In genomic region chr1:18668750-18669404, GRCh38 we compare ENCODE assay signal across 19 cellular contexts. TPM values are rescaled to one million over a fixed set of nuclear protein-coding genes. Genes with fewer than 3 reads are reported as not detected.
DNase-seq lines count a peak whose midpoint lies in the region; ATAC-seq and TF ChIP-seq lines count a peak whose summit lies in the region.
"Had no signal": no experiment of that assay in that cellular context is flagged by ENCODE, and none has a peak within 500 bp of the region (broad histone marks: within the 10 kb centered on the region; RNA-seq: fewer than 3 reads in every experiment).

No MANE protein-coding gene starts in this region.

- H3K4me1 Mint-ChIP-seq in type B pancreatic cell (ENCODE audit: unreplicated experiment) = peaks cover 4% of the 10 kb centered on the region
- H3K4me1 Mint-ChIP-seq: CD14-positive monocyte had no signal

- no peak overlapping the region for H3K27ac Mint-ChIP-seq in type B pancreatic cell
- H3K27ac Mint-ChIP-seq: activated naive CD4-positive, alpha-beta T cell treated with anti-CD3 and anti-CD28 coated beads, Interleukin-2, amount 50 U/mL, for 24 hours; CD14-positive monocyte had no signal

- TF ChIP-seq POLR2A in upper lobe of left lung (IDR thresholded peaks at IDR 0.05) = no peak
- no peak for TF ChIP-seq POLR2A in testis (IDR thresholded peaks at IDR 0.05)

- H3K27ac ChIP-seq in WERI-Rb-1 (no peak overlapping the region; the same call in 1 of the 2 replicates), upper lobe of left lung (no peak overlapping the region), testis (no peak overlapping the region)
- H3K27ac ChIP-seq: ovary, uterus had no signal

- no peak overlapping the region for H3K4me3 Mint-ChIP-seq in type B pancreatic cell
- H3K4me3 Mint-ChIP-seq: activated naive CD4-positive, alpha-beta T cell treated with anti-CD3 and anti-CD28 coated beads, Interleukin-2, amount 50 U/mL, for 24 hours; brain; CD14-positive monocyte had no signal

- peaks cover 0 to 7% (median 3%) of the 10 kb centered on the region in 4 donors for H3K4me1 ChIP-seq in upper lobe of left lung
- no peaks in the 10 kb centered on the region for H3K4me1 ChIP-seq in testis
- H3K4me1 ChIP-seq: uterus had no signal

- DNase-seq in NCI-H2171 treated with DMSO at 0.1 percent for 48 hours (lab: John Stamatoyannopoulos, UW) (peak; percentile 7), NCI-H2171 (lab: John Stamatoyannopoulos, UW) (no peak), WERI-Rb-1 (peak; percentile 56), islet precursor cell (peak; percentile 73), upper lobe of left lung (peak in 1 of 2 donors; percentile 86), OCI-M2 (lab: John Stamatoyannopoulos, UW; ENCODE audit: unreplicated experiment) (no peak), testis (no peak), type B pancreatic cell (ENCODE audit: extremely low spot score, unreplicated experiment) (no peak)
- DNase-seq: NCI-H1105, NCI-H345, ovary, uterus had no signal

- WGBS in upper lobe of left lung, 2 donors = 40 to 49% methylated on average over 4 of the region's 4 CpGs
- WGBS in testis, 2 donors = 73 to 87% methylated on average over 3 to 4 of the region's 4 CpGs

- H3K27me3 ChIP-seq in WERI-Rb-1 (ENCODE audit: insufficient read depth, low read depth, severe bottlenecking) = no peaks in the 10 kb centered on the region
- no peaks in the 10 kb centered on the region for H3K27me3 ChIP-seq in upper lobe of left lung
- no peaks in the 10 kb centered on the region for H3K27me3 ChIP-seq in testis
- H3K27me3 ChIP-seq: ovary, uterus had no signal

- H3K4me3 ChIP-seq in WERI-Rb-1 (ENCODE audit: low read depth, low read length) (no peak overlapping the region), upper lobe of left lung (no peak overlapping the region), testis (no peak overlapping the region)
- H3K4me3 ChIP-seq: ovary, smooth muscle cell, uterus had no signal

- no peak for TF ChIP-seq EP300 in upper lobe of left lung (IDR thresholded peaks at IDR 0.05)

- no peaks in the 10 kb centered on the region for H3K9me3 Mint-ChIP-seq in type B pancreatic cell
- H3K9me3 Mint-ChIP-seq: activated naive CD4-positive, alpha-beta T cell treated with anti-CD3 and anti-CD28 coated beads, Interleukin-2, amount 50 U/mL, for 24 hours had no signal

- intact Hi-C loops in testis (cut with DNase I; ENCODE audit: low total_unique reads) = no loop called here

- H3K27me3 Mint-ChIP-seq in type B pancreatic cell = peaks cover 60% of the 10 kb centered on the region
- H3K27me3 Mint-ChIP-seq: activated naive CD4-positive, alpha-beta T cell treated with anti-CD3 and anti-CD28 coated beads, Interleukin-2, amount 50 U/mL, for 24 hours had no signal

- H3K36me3 Mint-ChIP-seq in type B pancreatic cell = no peaks in the 10 kb centered on the region
- H3K36me3 Mint-ChIP-seq: activated naive CD4-positive, alpha-beta T cell treated with anti-CD3 and anti-CD28 coated beads, Interleukin-2, amount 50 U/mL, for 24 hours; brain; CD14-positive monocyte had no signal

- ATAC-seq in upper lobe of left lung (ENCODE audit: low FRiP score in 2 of 2) = peak; percentile 35 to 53
- ATAC-seq: SK-N-SH treated with all-trans-retinoic acid at 6 μM for 48 hours had no signal

- no peaks in the 10 kb centered on the region for H3K9me3 ChIP-seq in WERI-Rb-1 (ENCODE audit: severe bottlenecking)
- H3K9me3 ChIP-seq in upper lobe of left lung = no peaks in the 10 kb centered on the region
- H3K9me3 ChIP-seq in testis = no peaks in the 10 kb centered on the region
- H3K9me3 ChIP-seq: ovary, uterus had no signal

- no peak for TF ChIP-seq CTCF in WERI-Rb-1 (IDR thresholded peaks at IDR 0.05; ENCODE audit: low read depth, low read length)
- no peak for TF ChIP-seq CTCF in upper lobe of left lung (IDR thresholded peaks at IDR 0.05)
- TF ChIP-seq CTCF in testis (IDR thresholded peaks at IDR 0.05) = no peak
- no peak for TF ChIP-seq CTCF in type B pancreatic cell (conservative IDR thresholded peaks at IDR 0.05)

- H3K36me3 ChIP-seq in WERI-Rb-1 = no peaks in the 10 kb centered on the region
- no peaks in the 10 kb centered on the region for H3K36me3 ChIP-seq in upper lobe of left lung
- no peaks in the 10 kb centered on the region for H3K36me3 ChIP-seq in testis (ENCODE audit: low read depth, missing control alignments)
- H3K36me3 ChIP-seq: ovary, uterus had no signal

RNA-seq across cellular contexts. Expression of gene PAX7, which starts 38.2 kb away (rescaled TPM):
- not detected for total RNA-seq in upper lobe of left lung
- total RNA-seq in testis = under 1 TPM; 0.16 to 0.37 TPM
- polyA plus RNA-seq in testis (ENCODE audit: insufficient read depth, low read depth, low replicate concordance) = 0.18 TPM
- total RNA-seq in type B pancreatic cell (ENCODE audit: low replicate concordance) = 0.12 and 2.9 TPM in 2 replicates
- total RNA-seq: A172, fibroblast of lung, ovary, smooth muscle cell, uterus had no signal
- polyA plus RNA-seq: CD14-positive monocyte, fibroblast of lung, ovary, smooth muscle cell had no signal

Comparison
In these comparisons a context has a peak if more than half of its experiments do, and no peak if none do; other contexts are left out.
1. DNase-seq: peak in NCI-H2171 treated with DMSO at 0.1 percent for 48 hours (single experiment), WERI-Rb-1 (single experiment) and islet precursor cell (single experiment); none in NCI-H2171 (single experiment), OCI-M2 (single experiment), testis (single experiment) and type B pancreatic cell (single experiment).